In genomic region chr1:5526822-5527551, GRCh38 we compare ENCODE assay signal across 16 cellular contexts.
DNase-seq lines count a peak whose midpoint lies in the region; ATAC-seq and TF ChIP-seq lines count a peak whose summit lies in the region.
"Had no signal": no experiment of that assay in that cellular context is flagged by ENCODE, and none has a peak within 500 bp of the region (broad histone marks: within the 10 kb centered on the region; RNA-seq: fewer than 3 reads in every experiment).

No MANE protein-coding gene starts in this region.

- no peaks in the 10 kb centered on the region for H3K9me3 Mint-ChIP-seq in type B pancreatic cell

- ATAC-seq in HG03139 (IDR thresholded peaks at IDR 0.05; ENCODE audit: unreplicated experiment) = no peak
- ATAC-seq: CD8-positive, alpha-beta T cell had no signal

- TF ChIP-seq CTCF in type B pancreatic cell (conservative IDR thresholded peaks at IDR 0.05) = no peak

- no peaks in the 10 kb centered on the region for H3K4me1 Mint-ChIP-seq in type B pancreatic cell (ENCODE audit: unreplicated experiment)
- H3K4me1 Mint-ChIP-seq: CD14-positive monocyte had no signal

- H3K27ac Mint-ChIP-seq in type B pancreatic cell = no peak overlapping the region
- H3K27ac Mint-ChIP-seq: CD14-positive monocyte; CD8-positive, alpha-beta T cell; HFFc6 had no signal

- H3K4me3 Mint-ChIP-seq in type B pancreatic cell = no peak overlapping the region
- H3K4me3 Mint-ChIP-seq: CD14-positive monocyte; CD8-positive, alpha-beta T cell; HFFc6 had no signal

- peak; percentile 6 for DNase-seq in AG20443 (ENCODE audit: low spot score)
- DNase-seq in H4 (ENCODE audit: low spot score) = peak; percentile 2
- peak; percentile 77 for DNase-seq in mesenteric fat pad (ENCODE audit: low spot score)
- peak; percentile 62 for DNase-seq in type B pancreatic cell (ENCODE audit: extremely low spot score, unreplicated experiment)
- DNase-seq in activated T-cell treated with anti-CD3 and anti-CD28 coated beads, Interleukin-2, amount 50 U/mL, for 48 hours = no peak
- DNase-seq in HuH-7.5 (ENCODE audit: low spot score) = no peak
- DNase-seq: 8988T; CD8-positive, alpha-beta T cell; COR-L47; DND-41; GDM1; HCEC 1CT; HFFc6; Karpas-422 had no signal

- H3K36me3 Mint-ChIP-seq in type B pancreatic cell = no peaks in the 10 kb centered on the region
- H3K36me3 Mint-ChIP-seq: CD14-positive monocyte; CD8-positive, alpha-beta T cell had no signal

- H3K27me3 Mint-ChIP-seq in type B pancreatic cell = peaks cover 11% of the 10 kb centered on the region

Comparison
In these comparisons a context has a peak if more than half of its experiments do, and no peak if none do; other contexts are left out.
1. DNase-seq: peak in AG20443 (single experiment), H4 (single experiment), mesenteric fat pad (single experiment) and type B pancreatic cell (single experiment); none in activated T-cell treated with anti-CD3 and anti-CD28 coated beads, Interleukin-2, amount 50 U/mL, for 48 hours (0 of 2) and HuH-7.5 (single experiment).